ENCODE assay signal across 8 cellular contexts in the genomic region with DNA sequence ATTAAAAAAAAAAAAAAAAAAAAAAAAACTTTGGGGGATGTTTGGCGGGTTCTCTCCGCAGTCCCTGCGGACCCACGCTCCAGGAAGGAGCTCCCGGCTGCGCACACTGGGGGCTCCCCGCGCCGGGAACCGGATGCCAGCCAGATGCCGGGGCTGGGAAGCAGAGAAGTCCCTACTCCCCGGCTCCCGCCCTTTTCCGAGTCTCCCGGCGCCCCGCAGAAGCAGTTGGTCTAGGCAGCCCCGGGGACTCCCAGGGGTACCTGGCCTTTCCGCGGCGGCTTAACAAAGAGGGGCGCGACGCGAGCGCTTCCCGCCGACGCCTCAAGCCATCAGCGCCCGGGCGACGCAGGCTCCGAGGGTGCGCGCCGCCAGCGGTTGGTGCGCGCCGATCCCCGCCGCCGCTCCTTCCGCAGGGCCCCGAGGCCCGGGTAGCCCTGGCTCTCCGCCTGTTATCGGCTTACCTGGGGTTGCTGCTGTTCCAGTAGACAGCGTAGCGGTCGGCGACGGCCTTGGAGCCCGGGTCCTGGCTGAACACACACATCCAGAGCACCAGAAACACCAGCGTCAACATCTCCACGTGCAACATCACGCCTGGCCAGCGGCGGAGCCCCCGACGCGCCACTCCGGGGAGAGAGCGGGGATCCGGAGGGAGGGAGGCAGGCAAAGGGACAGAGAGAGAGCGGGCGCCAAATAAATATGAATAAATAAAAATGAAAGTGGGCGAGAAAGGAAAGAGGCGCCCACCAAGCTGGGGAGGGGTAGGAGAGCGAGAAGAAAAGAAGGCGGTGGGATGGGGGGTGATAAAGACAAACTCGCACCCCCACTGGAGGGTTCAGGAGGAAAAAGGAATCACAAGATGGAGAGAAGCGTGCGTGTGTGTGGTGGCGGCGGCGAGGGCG. TPM values are rescaled to one million over a fixed set of nuclear protein-coding genes. Genes with fewer than 3 reads are reported as not detected.
DNase-seq lines count a peak whose midpoint lies in the region; ATAC-seq, FAIRE-seq and TF ChIP-seq lines count a peak whose summit lies in the region.

No MANE protein-coding gene starts in this region.

- H3K4me3 ChIP-seq in RWPE2 (ENCODE audit: severe bottlenecking) (peak overlapping the region; percentile 67), mucosa of descending colon (peak overlapping the region; percentile 37)
- peak overlapping the region; percentile 26 for H3K4me3 ChIP-seq in effector memory CD4-positive, alpha-beta T cell (ENCODE audit: insufficient read depth, low read depth, low read length, poor library complexity, severe bottlenecking)

- no peaks in the 10 kb centered on the region for H3K27me3 ChIP-seq in RWPE2 (ENCODE audit: insufficient read depth, poor library complexity, severe bottlenecking)
- H3K27me3 ChIP-seq in effector memory CD4-positive, alpha-beta T cell (replicated peaks; ENCODE audit: control insufficient read depth, insufficient read depth, low read length, poor library complexity, severe bottlenecking), result peaks cover 29% of the 10 kb centered on the region

- intact Hi-C loops in mucosa of descending colon (cut with DNase I, micrococcal nuclease), result no loop called here

- ATAC-seq in RWPE2 (ENCODE audit: low read depth) (peak; percentile 3; the same call in 1 of the 3 replicates), mucosa of descending colon (peak; percentile 20), left lobe of liver (no peak), HG03469 (IDR thresholded peaks at IDR 0.05; ENCODE audit: unreplicated experiment) (no peak)

- TF ChIP-seq CTCF in RWPE2 (IDR thresholded peaks at IDR 0.05; ENCODE audit: poor library complexity, severe bottlenecking) (peak; percentile 8), mucosa of descending colon (IDR thresholded peaks at IDR 0.05) (no peak)

- no peaks in the 10 kb centered on the region for H3K9me3 ChIP-seq in RWPE2 (ENCODE audit: severe bottlenecking)
- no peaks in the 10 kb centered on the region for H3K9me3 ChIP-seq in effector memory CD4-positive, alpha-beta T cell (ENCODE audit: control insufficient read depth, low read length)
- no peaks in the 10 kb centered on the region for H3K9me3 ChIP-seq in mucosa of descending colon

- peak; percentile 46 for DNase-seq in DMS53 treated with DMSO at 0.1 percent for 48 hours (lab: John Stamatoyannopoulos, UW; ENCODE audit: unreplicated experiment)
- DNase-seq in HCEC 1CT, result peak; percentile 58
- peak; percentile 71 for DNase-seq in RWPE2 (ENCODE audit: low spot score)
- DNase-seq in effector memory CD4-positive, alpha-beta T cell, result no peak
- peak; percentile 34 to 62 (median 62) for DNase-seq in mucosa of descending colon
- DNase-seq in urothelium cell line (ENCODE audit: low spot score), result peak; percentile 39
- no peak for DNase-seq in left lobe of liver (ENCODE audit: low spot score)

- FAIRE-seq in urothelium cell line (lab: Jason Lieb, UNC), result no peak

- H3K36me3 ChIP-seq in RWPE2 (ENCODE audit: low read depth) (0 out of 2 replicates have a peak, but pooled peaks cover 4% of the 10 kb centered on the region), mucosa of descending colon (ENCODE audit: low read depth) (no peaks in the 10 kb centered on the region)
- no peaks in the 10 kb centered on the region for H3K36me3 ChIP-seq in effector memory CD4-positive, alpha-beta T cell (ENCODE audit: control insufficient read depth, insufficient read depth, low read length)

- peak overlapping the region; percentile 85 for H3K27ac ChIP-seq in RWPE2 (ENCODE audit: poor library complexity, severe bottlenecking)
- no peak overlapping the region for H3K27ac ChIP-seq in effector memory CD4-positive, alpha-beta T cell (ENCODE audit: insufficient read depth, low read length, poor library complexity, severe bottlenecking)

- peaks cover 42% of the 10 kb centered on the region for H3K4me1 ChIP-seq in RWPE2 (ENCODE audit: insufficient read depth, poor library complexity, severe bottlenecking)
- peaks cover 36% of the 10 kb centered on the region for H3K4me1 ChIP-seq in effector memory CD4-positive, alpha-beta T cell (ENCODE audit: control insufficient read depth, insufficient read depth, low read length, poor library complexity, severe bottlenecking)
- peaks cover 10% of the 10 kb centered on the region for H3K4me1 ChIP-seq in mucosa of descending colon (ENCODE audit: low read depth)

RNA-seq across cellular contexts. Expression of a gene that starts 0.5 kb away (rescaled TPM):
- total RNA-seq in mucosa of descending colon, result 10 to 100 TPM; 12.7 to 14.4 (median 14.3) TPM
- total RNA-seq in left lobe of liver, result 0.60 TPM

Comparison
In these comparisons a context has a peak if more than half of its experiments do, and no peak if none do; other contexts are left out.
1. DNase-seq: peak in DMS53 treated with DMSO at 0.1 percent for 48 hours (single experiment), HCEC 1CT (single experiment), RWPE2 (single experiment), mucosa of descending colon (3 of 3) and urothelium cell line (single experiment); none in effector memory CD4-positive, alpha-beta T cell (0 of 3) and left lobe of liver (single experiment).
2. ATAC-seq: peak in RWPE2 (single experiment) and mucosa of descending colon (single experiment); none in left lobe of liver (single experiment) and HG03469 (single experiment).
3. Peak in every context shown above with its lines, with median percentiles within 50 percentile points of each other: H3K4me3 ChIP-seq.